13 cellular contexts compared by ENCODE assay signal in the genomic region with DNA sequence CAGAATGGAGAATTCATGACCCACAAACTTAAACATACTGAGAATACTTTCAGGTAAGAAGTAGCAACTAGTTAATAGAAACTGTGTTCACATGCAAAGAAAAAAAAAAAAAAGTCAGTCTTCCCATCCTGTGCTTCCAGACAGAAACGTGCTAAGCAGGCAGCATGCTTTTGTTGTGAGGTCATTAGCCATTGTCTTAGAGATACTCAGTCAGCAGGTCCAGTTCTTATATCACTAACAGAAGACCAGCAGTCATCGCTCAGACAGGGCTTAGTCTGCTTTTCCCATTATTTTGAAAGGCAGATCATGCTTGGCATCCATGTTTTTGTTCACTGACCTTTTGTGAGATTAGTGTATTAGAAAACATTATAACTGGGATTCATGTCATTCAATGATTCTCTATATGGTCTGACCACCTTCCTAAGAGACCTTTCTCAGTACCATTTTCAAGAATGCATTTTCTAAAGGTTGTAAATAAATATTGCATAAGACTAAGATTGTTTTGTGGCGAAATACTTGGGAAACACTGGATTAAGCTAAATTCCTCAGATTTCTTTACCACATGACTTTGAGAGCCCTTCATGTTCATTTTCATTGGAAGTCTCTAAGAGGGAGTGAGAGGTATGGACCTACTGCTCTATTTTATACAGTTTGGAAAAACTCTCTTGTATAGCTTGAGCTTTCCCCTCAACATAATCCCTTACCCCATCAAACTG. TPM values are rescaled to one million over a fixed set of nuclear protein-coding genes. Genes with fewer than 3 reads are reported as not detected.
DNase-seq lines count a peak whose midpoint lies in the region; TF ChIP-seq lines count a peak whose summit lies in the region.
"Had no signal": no experiment of that assay in that cellular context is flagged by ENCODE, and none has a peak within 500 bp of the region (broad histone marks: within the 10 kb centered on the region; RNA-seq: fewer than 3 reads in every experiment).

No MANE protein-coding gene starts in this region.

- peak overlapping the region; percentile 78 for H3K27ac ChIP-seq in mesodermal cell (ENCODE audit: low read depth, low read length, severe bottlenecking)
- no peak overlapping the region for H3K27ac ChIP-seq in substantia nigra (ENCODE audit: low read depth, low read length, poor library complexity, severe bottlenecking)
- H3K27ac ChIP-seq: C4-2B, psoas muscle had no signal

- H3K4me3 ChIP-seq in epithelial cell of esophagus (ENCODE audit: low read length) (no peak overlapping the region), mesodermal cell (ENCODE audit: extremely low read depth, insufficient read depth, low read length, poor library complexity, severe bottlenecking) (no peak overlapping the region)
- H3K4me3 ChIP-seq: psoas muscle had no signal

- WGBS in mesodermal cell (ENCODE audit: insufficient coverage in 2 of 2), 2 experiments, result 8 to 47% methylated on average over 1 to 2 of the region's 3 CpGs

- no peaks in the 10 kb centered on the region for H3K9me3 ChIP-seq in mesodermal cell (ENCODE audit: control insufficient read depth, low read length)
- H3K9me3 ChIP-seq: psoas muscle had no signal

- H3K4me1 ChIP-seq in mesodermal cell (ENCODE audit: control insufficient read depth, insufficient read depth, low read length, poor library complexity, severe bottlenecking), result peaks cover 44% of the 10 kb centered on the region
- H3K4me1 ChIP-seq: psoas muscle had no signal

- no peak for TF ChIP-seq CTCF in epithelial cell of esophagus (IDR thresholded peaks at IDR 0.05; ENCODE audit: insufficient read depth, low read depth, low read length, missing control alignments)

- H3K36me3 ChIP-seq in mesodermal cell (ENCODE audit: control insufficient read depth, insufficient read depth, low read length), result peaks cover 69% of the 10 kb centered on the region

- DNase-seq in AG08396 (ENCODE audit: low spot score) (peak; percentile 72), LHCN-M2 (ENCODE audit: low read depth) (peak; percentile 89), epithelial cell of esophagus (ENCODE audit: low read depth) (peak; percentile 94), occipital lobe (lab: John Stamatoyannopoulos, UW) (no peak), substantia nigra (lab: John Stamatoyannopoulos, UW) (no peak), T1000 (lab: John Stamatoyannopoulos, UW) (no peak)
- DNase-seq in stimulated activated CD4-positive, alpha-beta T cell treated with anti-CD3 and anti-CD28 coated beads, Interleukin-4, amount 100 ng/mL, for 24 hours, result no peak
- DNase-seq: foreskin melanocyte; NCI-H1694 treated with DMSO at 0.1 percent for 48 hours; psoas muscle; stimulated activated naive CD8-positive, alpha-beta T cell treated with anti-CD3 and anti-CD28 coated beads, Interleukin-15, Interleukin-2, amounts not matched to agents 100 U/mL and 50 U/mL, for 24 hours had no signal

RNA-seq across cellular contexts. Expression of a gene that starts 45.0 kb away (rescaled TPM):
- total RNA-seq in LHCN-M2 (2014; rRNA removed), result 0.38 and 1.0 TPM in 2 replicates
- polyA plus RNA-seq in LHCN-M2 (2012), result 0.86 TPM
- 1.8 TPM for polyA plus RNA-seq in mesodermal cell (2013, experiment 1 of 2)
- 2.9 TPM for polyA plus RNA-seq in mesodermal cell (2013, experiment 2 of 2)
- 6.7 TPM for total RNA-seq in occipital lobe

Comparison
In these comparisons a context has a peak if more than half of its experiments do, and no peak if none do; other contexts are left out.
1. DNase-seq: peak in AG08396 (single experiment), LHCN-M2 (single experiment) and epithelial cell of esophagus (single experiment); none in stimulated activated CD4-positive, alpha-beta T cell treated with anti-CD3 and anti-CD28 coated beads, Interleukin-4, amount 100 ng/mL, for 24 hours (single experiment), occipital lobe (single experiment), substantia nigra (0 of 49) and T1000 (single experiment).